In genomic region chr4:186699298-186699697, GRCh38 we compare ENCODE assay signal across 17 cellular contexts. TPM values are rescaled to one million over a fixed set of nuclear protein-coding genes. Genes with fewer than 3 reads are reported as not detected.
DNase-seq lines count a peak whose midpoint lies in the region; ATAC-seq and TF ChIP-seq lines count a peak whose summit lies in the region.
"Had no signal": no experiment of that assay in that cellular context is flagged by ENCODE, and none has a peak within 500 bp of the region (broad histone marks: within the 10 kb centered on the region; RNA-seq: fewer than 3 reads in every experiment).

No MANE protein-coding gene starts in this region.

- H3K4me1 ChIP-seq in HAP-1, result peaks cover 30% of the 10 kb centered on the region
- peaks cover 28% of the 10 kb centered on the region for H3K4me1 ChIP-seq in cardiac muscle cell (ENCODE audit: low read depth)
- no peaks in the 10 kb centered on the region for H3K4me1 ChIP-seq in effector memory CD4-positive, alpha-beta T cell (ENCODE audit: control insufficient read depth, insufficient read depth, low read length, poor library complexity, severe bottlenecking)
- H3K4me1 ChIP-seq: BE2C had no signal

- H3K27ac ChIP-seq in RWPE1, result no peak overlapping the region
- H3K27ac ChIP-seq in cardiac muscle cell, result peak overlapping the region; percentile 87
- H3K27ac ChIP-seq in effector memory CD4-positive, alpha-beta T cell (ENCODE audit: insufficient read depth, low read length, poor library complexity, severe bottlenecking), result no peak overlapping the region
- H3K27ac ChIP-seq: SJCRH30 had no signal

- H3K36me3 Mint-ChIP-seq in progenitor cell of endocrine pancreas (ENCODE audit: insufficient read depth), result peaks cover 57% of the 10 kb centered on the region
- no peaks in the 10 kb centered on the region for H3K36me3 Mint-ChIP-seq in stimulated activated naive B cell treated with anti-CD40 and anti-IgM and Interleukin-4, amounts not matched to agents 10 μg/mL and 1 μg/mL and 100 μg/mL, for 72 hours
- H3K36me3 Mint-ChIP-seq: activated naive CD8-positive, alpha-beta T cell; natural killer cell treated with Interleukin-12 subunit alpha and Interleukin-12 subunit beta and Interleukin-15 and Interleukin-18, amount 100 ng/mL, for 72 hours had no signal

- DNase-seq in HAP-1 (ENCODE audit: low spot score in 2 of 2) (peak; percentile 26 to 46), RWPE1 (ENCODE audit: low spot score) (peak; percentile 38), cardiac muscle cell (ENCODE audit: low read depth in 1 of 2, low spot score in 1 of 2) (peak; percentile 24 to 80), progenitor cell of endocrine pancreas (ENCODE audit: low spot score, unreplicated experiment) (no peak), HuH-7 (ENCODE audit: low spot score) (no peak)
- DNase-seq in stimulated activated naive B cell treated with anti-CD40 and anti-IgM and Interleukin-4, amounts not matched to agents 10 μg/mL and 1 μg/mL and 100 μg/mL, for 72 hours, result no peak
- no peak for DNase-seq in stimulated activated CD4-positive, alpha-beta T cell treated with anti-CD3 and anti-CD28 coated beads, Interleukin-4, amount 100 ng/mL, for 4 hours
- DNase-seq in effector memory CD4-positive, alpha-beta T cell, result no peak
- DNase-seq: BE2C; kidney; MV-4-11; NCI-H748 treated with DMSO at 0.1 percent for 48 hours; stimulated activated CD4-positive, alpha-beta T cell treated with anti-CD3 and anti-CD28 coated beads, Interleukin-12 subunit alpha, Interleukin-12 subunit beta, amount 100 ng/mL, for 4 hours had no signal

- in situ Hi-C loops in HAP-1 (cut with MboI; ENCODE audit: low sequenced_read_pairs), result no loop called here

- no peaks in the 10 kb centered on the region for H3K27me3 Mint-ChIP-seq in progenitor cell of endocrine pancreas
- no peaks in the 10 kb centered on the region for H3K27me3 Mint-ChIP-seq in stimulated activated naive B cell treated with anti-CD40 and anti-IgM and Interleukin-4, amounts not matched to agents 10 μg/mL and 1 μg/mL and 100 μg/mL, for 72 hours
- H3K27me3 Mint-ChIP-seq: activated naive CD8-positive, alpha-beta T cell; natural killer cell treated with Interleukin-12 subunit alpha and Interleukin-12 subunit beta and Interleukin-15 and Interleukin-18, amount 100 ng/mL, for 72 hours had no signal

- H3K27me3 ChIP-seq in HAP-1 (ENCODE audit: low read depth) (no peaks in the 10 kb centered on the region), cardiac muscle cell (no peaks in the 10 kb centered on the region)
- no peaks in the 10 kb centered on the region for H3K27me3 ChIP-seq in effector memory CD4-positive, alpha-beta T cell (replicated peaks; ENCODE audit: control insufficient read depth, insufficient read depth, low read length, poor library complexity, severe bottlenecking)
- H3K27me3 ChIP-seq: gastrocnemius medialis, SJCRH30 had no signal

- no peak for ATAC-seq in stimulated activated naive B cell treated with anti-CD40 and anti-IgM and Interleukin-4, amounts not matched to agents 10 μg/mL and 1 μg/mL and 100 μg/mL, for 72 hours (replicated peaks)
- ATAC-seq: natural killer cell treated with Interleukin-12 subunit alpha and Interleukin-12 subunit beta and Interleukin-15 and Interleukin-18, amount 100 ng/mL, for 72 hours had no signal

- peak overlapping the region; percentile 15 for H3K27ac Mint-ChIP-seq in progenitor cell of endocrine pancreas
- H3K27ac Mint-ChIP-seq in stimulated activated naive B cell treated with anti-CD40 and anti-IgM and Interleukin-4, amounts not matched to agents 10 μg/mL and 1 μg/mL and 100 μg/mL, for 72 hours, result no peak overlapping the region
- H3K27ac Mint-ChIP-seq: activated naive CD8-positive, alpha-beta T cell; natural killer cell treated with Interleukin-12 subunit alpha and Interleukin-12 subunit beta and Interleukin-15 and Interleukin-18, amount 100 ng/mL, for 72 hours had no signal

- TF ChIP-seq CTCF in RWPE1 (conservative IDR thresholded peaks at IDR 0.05; ENCODE audit: low read depth) (no peak), cardiac muscle cell (IDR thresholded peaks at IDR 0.05; ENCODE audit: low read depth, low read length) (no peak), progenitor cell of endocrine pancreas (IDR thresholded peaks at IDR 0.05; ENCODE audit: unreplicated experiment) (no peak)

- H3K4me1 Mint-ChIP-seq in progenitor cell of endocrine pancreas (ENCODE audit: low read depth), result peaks cover 49% of the 10 kb centered on the region
- H3K4me1 Mint-ChIP-seq in stimulated activated naive B cell treated with anti-CD40 and anti-IgM and Interleukin-4, amounts not matched to agents 10 μg/mL and 1 μg/mL and 100 μg/mL, for 72 hours, result no peaks in the 10 kb centered on the region

- H3K9me3 ChIP-seq in HAP-1 (no peaks in the 10 kb centered on the region), cardiac muscle cell (ENCODE audit: low read depth) (no peaks in the 10 kb centered on the region)
- H3K9me3 ChIP-seq in effector memory CD4-positive, alpha-beta T cell (ENCODE audit: control insufficient read depth, low read length), result no peaks in the 10 kb centered on the region
- H3K9me3 ChIP-seq: BE2C, gastrocnemius medialis, SJCRH30 had no signal

- H3K36me3 ChIP-seq in HAP-1 (replicated peaks), result peaks cover 8% of the 10 kb centered on the region
- H3K36me3 ChIP-seq in cardiac muscle cell, result no peaks in the 10 kb centered on the region
- no peaks in the 10 kb centered on the region for H3K36me3 ChIP-seq in effector memory CD4-positive, alpha-beta T cell (ENCODE audit: control insufficient read depth, insufficient read depth, low read length)
- H3K36me3 ChIP-seq: BE2C, gastrocnemius medialis had no signal

- H3K9me3 Mint-ChIP-seq in progenitor cell of endocrine pancreas (ENCODE audit: low read depth), result peaks cover 7% of the 10 kb centered on the region
- peaks cover 0 to 6% of the 10 kb centered on the region in 2 donors for H3K9me3 Mint-ChIP-seq in stimulated activated naive B cell treated with anti-CD40 and anti-IgM and Interleukin-4, amounts not matched to agents 10 μg/mL and 1 μg/mL and 100 μg/mL, for 72 hours

- POLR2A ChIA-PET in RWPE1 (lab: Yijun Ruan, JAX; ENCODE audit: low non-redundant PET), result no interaction called here

- CTCF ChIA-PET in RWPE1 (lab: Yijun Ruan, JAX), result interaction anchor here (0.6 kb wide), 1 partner anchor 28 kb away, joined by 3 read pairs; no protein-coding TSS in a partner anchor

- no peak overlapping the region for H3K4me3 ChIP-seq in HAP-1
- no peak overlapping the region for H3K4me3 ChIP-seq in cardiac muscle cell
- no peak overlapping the region for H3K4me3 ChIP-seq in effector memory CD4-positive, alpha-beta T cell (ENCODE audit: insufficient read depth, low read depth, low read length, poor library complexity, severe bottlenecking)
- H3K4me3 ChIP-seq: gastrocnemius medialis, SJCRH30 had no signal

- no peak overlapping the region for H3K4me3 Mint-ChIP-seq in progenitor cell of endocrine pancreas (ENCODE audit: low read depth)
- H3K4me3 Mint-ChIP-seq in stimulated activated naive B cell treated with anti-CD40 and anti-IgM and Interleukin-4, amounts not matched to agents 10 μg/mL and 1 μg/mL and 100 μg/mL, for 72 hours, result no peak overlapping the region
- H3K4me3 Mint-ChIP-seq: activated naive CD8-positive, alpha-beta T cell; natural killer cell treated with Interleukin-12 subunit alpha and Interleukin-12 subunit beta and Interleukin-15 and Interleukin-18, amount 100 ng/mL, for 72 hours had no signal

RNA-seq across cellular contexts. Expression of gene FAT1, which starts 24.4 kb away (rescaled TPM):
- 82.3 and 98.1 TPM in 2 replicates for total RNA-seq in cardiac muscle cell
- 15.8 and 21.7 TPM in 2 replicates for polyA plus RNA-seq in cardiac muscle cell
- 263 and 264 TPM in 2 replicates for total RNA-seq in progenitor cell of endocrine pancreas
- total RNA-seq: natural killer cell treated with Interleukin-12 subunit alpha and Interleukin-12 subunit beta and Interleukin-15 and Interleukin-18, amount 100 ng/mL, for 72 hours had no signal

Comparison
In these comparisons a context has a peak if more than half of its experiments do, and no peak if none do; other contexts are left out.
1. DNase-seq: peak in HAP-1 (2 of 2), RWPE1 (single experiment) and cardiac muscle cell (2 of 2); none in progenitor cell of endocrine pancreas (single experiment), stimulated activated naive B cell treated with anti-CD40 and anti-IgM and Interleukin-4, amounts not matched to agents 10 μg/mL and 1 μg/mL and 100 μg/mL, for 72 hours (single experiment), stimulated activated CD4-positive, alpha-beta T cell treated with anti-CD3 and anti-CD28 coated beads, Interleukin-4, amount 100 ng/mL, for 4 hours (0 of 2), HuH-7 (single experiment) and effector memory CD4-positive, alpha-beta T cell (0 of 3).